ENCODE assay signal across 17 cellular contexts in the genomic region with DNA sequence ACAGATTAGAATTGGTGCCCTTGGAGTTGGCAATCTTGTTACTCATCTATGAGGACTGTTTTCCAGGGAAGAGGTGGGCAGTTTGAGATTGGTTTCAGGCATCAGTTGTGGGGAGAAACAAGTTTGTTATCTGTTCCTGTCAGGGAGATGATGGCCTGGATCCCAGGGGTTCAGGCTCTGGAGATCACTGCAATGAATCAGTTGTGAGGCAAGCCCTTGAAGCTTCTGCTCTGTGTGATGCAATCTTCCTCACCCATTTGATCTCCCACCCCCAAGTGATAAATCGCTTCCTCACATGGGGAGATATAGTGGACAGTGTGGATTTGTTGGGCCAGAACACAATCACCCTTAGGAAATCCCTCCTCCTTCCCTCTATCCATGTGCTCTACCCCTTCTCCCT.
"Had no signal": no experiment of that assay in that cellular context is flagged by ENCODE, and none has a peak within 500 bp of the region (broad histone marks: within the 10 kb centered on the region; RNA-seq: fewer than 3 reads in every experiment).

No MANE protein-coding gene starts in this region.

- H3K36me3 ChIP-seq: adrenal gland had no signal

- H3K4me3 ChIP-seq: adrenal gland, testis had no signal

- H3K9me3 ChIP-seq: adrenal gland, testis had no signal

- H3K27me3 ChIP-seq: adrenal gland, foreskin keratinocyte, testis had no signal

- DNase-seq: activated CD4-positive, alpha-beta T cell treated with anti-CD3 and anti-CD28 coated beads for 48 hours; activated CD8-positive, alpha-beta memory T cell treated with anti-CD3 and anti-CD28 coated beads for 24 hours; activated naive CD4-positive, alpha-beta T cell treated with anti-CD3 and anti-CD28 coated beads, Interleukin-2, amount 50 U/mL, for 16 hours; adrenal gland; cerebellar nuclear complex; dermis blood vessel endothelial cell; endodermal cell; erythroblast; foreskin keratinocyte; head of caudate nucleus; islet precursor cell; stimulated activated CD4-positive, alpha-beta T cell treated with anti-CD3 and anti-CD28 coated beads, Interleukin-15, amount 100 ng/mL, for 24 hours; stimulated activated CD4-positive, alpha-beta T cell treated with anti-CD3 and anti-CD28 coated beads, Interleukin-4, amount 100 ng/mL, for 24 hours; T-helper 1 cell; testis had no signal

- H3K4me1 ChIP-seq: adrenal gland, foreskin keratinocyte, testis had no signal

- H3K27ac ChIP-seq: adrenal gland, foreskin keratinocyte, testis had no signal

- ATAC-seq: foreskin keratinocyte; left lobe of liver; natural killer cell treated with Interleukin-12 subunit alpha and Interleukin-12 subunit beta and Interleukin-15 and Interleukin-18, amount 100 ng/mL, for 72 hours had no signal
